8 cellular contexts compared by ENCODE assay signal in the genomic region with DNA sequence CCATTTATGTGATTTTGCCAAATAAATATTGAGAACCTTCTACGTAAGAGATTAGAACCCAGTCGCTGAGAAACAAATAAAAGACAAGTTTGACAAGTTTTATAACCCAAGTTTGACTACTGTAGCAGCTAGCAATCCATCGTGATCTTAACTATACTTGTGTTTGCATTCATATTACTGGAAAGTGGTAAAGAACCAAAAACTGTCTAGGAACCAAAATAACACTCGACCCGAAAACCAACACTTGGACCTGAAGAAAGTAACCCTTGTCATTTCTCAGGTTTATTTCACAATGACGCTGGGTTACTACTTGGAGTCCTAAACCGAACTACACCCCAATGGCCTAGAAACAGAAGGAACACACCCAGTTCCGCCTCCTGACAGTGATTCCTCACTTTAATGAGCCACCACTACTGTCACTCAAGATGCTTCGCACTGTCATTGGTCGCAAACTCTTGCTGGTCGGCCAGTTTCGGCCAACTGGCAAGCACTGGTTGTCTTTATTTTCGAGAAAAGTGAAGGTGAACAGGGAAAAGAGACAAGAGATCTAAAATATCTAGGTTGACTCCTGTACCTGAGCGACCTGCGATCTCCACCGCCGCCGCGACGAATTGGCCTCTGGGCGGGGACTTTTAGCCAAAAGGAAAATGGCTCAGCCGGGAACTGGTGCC. TPM values are rescaled to one million over a fixed set of nuclear protein-coding genes. Genes with fewer than 3 reads are reported as not detected.
DNase-seq lines count a peak whose midpoint lies in the region; ATAC-seq and TF ChIP-seq lines count a peak whose summit lies in the region.

No MANE protein-coding gene starts in this region.

- H3K27me3 ChIP-seq in mononuclear cell (ENCODE audit: insufficient read depth, low read length), result no peaks in the 10 kb centered on the region

- H3K9me3 ChIP-seq in mononuclear cell (ENCODE audit: low read depth, low read length), result no peaks in the 10 kb centered on the region

- H3K27ac ChIP-seq in epithelial cell of prostate, result peak overlapping the region; percentile 96

- peak; percentile 99 for ATAC-seq in GM21717 (IDR thresholded peaks at IDR 0.05; ENCODE audit: unreplicated experiment)

- no peak for TF ChIP-seq RAD21 in Ishikawa (IDR thresholded peaks at IDR 0.05; ENCODE audit: low read depth)

- peak overlapping the region; percentile 89 for H3K4me3 ChIP-seq in mononuclear cell (ENCODE audit: low read length)

- peaks cover 13% of the 10 kb centered on the region for H3K4me1 ChIP-seq in mononuclear cell (ENCODE audit: insufficient read depth, low read length)

- DNase-seq in DMS 273 treated with DMSO at 0.1 percent for 48 hours (lab: John Stamatoyannopoulos, UW), result peak; percentile 86
- DNase-seq in OCI-M2 (lab: John Stamatoyannopoulos, UW; ENCODE audit: unreplicated experiment), result peak; percentile 43
- peak; percentile 72 for DNase-seq in activated T-cell treated with anti-CD3 and anti-CD28 coated beads, Interleukin-2, amount 50 U/mL, for 1 hour
- DNase-seq in epithelial cell of prostate (ENCODE audit: low read depth, low spot score), result peak; percentile 91
- DNase-seq in stimulated activated CD8-positive, alpha-beta memory T cell treated with anti-CD3 and anti-CD28 coated beads, Interleukin-2, amount 100 ng/mL, for 48 hours (ENCODE audit: low read depth in 2 of 2), result peak; percentile 46 to 51

- no peak for TF ChIP-seq EP300 in Ishikawa (IDR thresholded peaks at IDR 0.05; ENCODE audit: borderline replicate concordance)

TF ChIP-seq in Ishikawa, 13 proteins besides CTCF, POLR2A, EP300 and RAD21:
- TF ChIP-seq CEBPB (IDR thresholded peaks at IDR 0.05) (peak; percentile 31; the same call in 1 of the 2 replicates), TEAD4 (IDR thresholded peaks at IDR 0.05) (no peak)

RNA-seq across cellular contexts. Expression of gene FBXO8, which starts 0.5 kb away (rescaled TPM):
- total RNA-seq in mononuclear cell, result 35.9 TPM

RNA-seq across cellular contexts. Expression of gene CEP44, which starts 0.7 kb away (rescaled TPM):
- 14.1 TPM for total RNA-seq in mononuclear cell

Comparison
In these comparisons a context has a peak if more than half of its experiments do, and no peak if none do; other contexts are left out.
1. Peak in every context shown above with its lines: DNase-seq, ATAC-seq, H3K4me3 ChIP-seq and H3K27ac ChIP-seq.